In genomic region chr9:137242329-137243204, GRCh38 we compare ENCODE assay signal across 9 cellular contexts. TPM values are rescaled to one million over a fixed set of nuclear protein-coding genes. Genes with fewer than 3 reads are reported as not detected.
DNase-seq lines count a peak whose midpoint lies in the region; ATAC-seq, FAIRE-seq and TF ChIP-seq lines count a peak whose summit lies in the region.
"Had no signal": no experiment of that assay in that cellular context is flagged by ENCODE, and none has a peak within 500 bp of the region (broad histone marks: within the 10 kb centered on the region; RNA-seq: fewer than 3 reads in every experiment).

No MANE protein-coding gene starts in this region.

- peaks cover 70% of the 10 kb centered on the region for H3K4me1 ChIP-seq in left ventricle myocardium inferior
- H3K4me1 ChIP-seq in mammary epithelial cell (ENCODE audit: insufficient read depth, low read length): peaks cover 29% of the 10 kb centered on the region
- H3K4me1 ChIP-seq in mucosa of descending colon (ENCODE audit: low read depth): peaks cover 41% of the 10 kb centered on the region

- CTCF ChIA-PET in mammary epithelial cell (lab: Charles Lee; ENCODE audit: low non-redundant PET): interaction anchor here (0.6 kb wide), 1 partner anchor 182 kb away, joined by 5 read pairs; no protein-coding TSS in a partner anchor

- ATAC-seq in mucosa of descending colon: no peak
- no peak for ATAC-seq in GM19351 (IDR thresholded peaks at IDR 0.05; ENCODE audit: unreplicated experiment)

- dilution Hi-C loops in mammary epithelial cell (cut with HindIII; ENCODE audit: low sequenced_read_pairs): no loop called here

- in situ Hi-C loops in mammary epithelial cell (cut with MboI; ENCODE audit: low sequenced_read_pairs in 2 of 2): no loop called here

- no TSS peak for BruUV-seq in mammary epithelial cell (replicated peaks; lab: Mats Ljungman, UMichigan)

- no peak for TF ChIP-seq CTCF in left ventricle myocardium inferior (IDR thresholded peaks at IDR 0.05; ENCODE audit: borderline replicate concordance)
- no peak for TF ChIP-seq CTCF in mammary epithelial cell (conservative IDR thresholded peaks at IDR 0.05 in 1 of 2, IDR thresholded peaks at IDR 0.05 in 1 of 2; ENCODE audit: extremely low read depth in 1 of 2, insufficient read depth in 1 of 2, low read depth in 1 of 2, low read length in 2 of 2)
- no peak for TF ChIP-seq CTCF in mucosa of descending colon (IDR thresholded peaks at IDR 0.05)

- H3K9me3 ChIP-seq in left ventricle myocardium inferior (replicated peaks) (no peaks in the 10 kb centered on the region), mammary epithelial cell (replicated peaks; ENCODE audit: insufficient read depth, low read length) (no peaks in the 10 kb centered on the region), mucosa of descending colon (no peaks in the 10 kb centered on the region)

- peak overlapping the region; percentile 84 for H3K9ac ChIP-seq in mammary epithelial cell (ENCODE audit: insufficient read depth, low read length)

- H3K36me3 ChIP-seq in left ventricle myocardium inferior (peaks cover 22% of the 10 kb centered on the region), mammary epithelial cell (ENCODE audit: insufficient read depth, low read length) (peaks cover 17% of the 10 kb centered on the region), mucosa of descending colon (ENCODE audit: low read depth) (peaks cover 4% of the 10 kb centered on the region)

- H3K4me2 ChIP-seq in mammary epithelial cell (ENCODE audit: insufficient read depth, low read depth, low read length): peak overlapping the region; percentile 74

- WGBS in mammary epithelial cell (ENCODE audit: low coverage, missing lambda C conversion rate): 69% methylated on average over 27 of the region's 35 CpGs

- intact Hi-C loops in left ventricle myocardium inferior (cut with micrococcal nuclease) (no loop called here), cardiac septum (cut with DNase I) (no loop called here), mammary epithelial cell (cut with micrococcal nuclease) (no loop called here), mucosa of descending colon (cut with DNase I, micrococcal nuclease) (no loop called here)

- H4K20me1 ChIP-seq in mammary epithelial cell (ENCODE audit: insufficient read depth, low read length): peaks cover 14% of the 10 kb centered on the region

- H3K4me3 ChIP-seq in left ventricle myocardium inferior: peak overlapping the region; percentile 96
- H3K4me3 ChIP-seq in mammary epithelial cell (replicated peaks in 1 of 3; ENCODE audit: insufficient read depth in 1 of 3, low read depth in 2 of 3, low read length in 3 of 3): peak overlapping the region; percentile 82 to 88 (median 86)
- H3K4me3 ChIP-seq in mucosa of descending colon: peak overlapping the region; percentile 65

- DNase-seq in left ventricle myocardium inferior: no peak
- DNase-seq in cardiac septum (ENCODE audit: low spot score): no peak
- no peak for DNase-seq in mammary epithelial cell
- peak in 2 of 3 donors; percentile 30 to 40 for DNase-seq in mucosa of descending colon
- no peak for DNase-seq in iPS-NIHi11 (ENCODE audit: low spot score)
- no peak for DNase-seq in nucleus accumbens (lab: John Stamatoyannopoulos, UW)
- no peak for DNase-seq in GM12892 (ENCODE audit: insufficient read length)
- DNase-seq: NCI-H1694 had no signal

- no peak overlapping the region for H2AFZ ChIP-seq in mammary epithelial cell (ENCODE audit: low read depth, low read length)

- peak overlapping the region; percentile 98 for H3K27ac ChIP-seq in left ventricle myocardium inferior (replicated peaks)
- peak overlapping the region; percentile 71 for H3K27ac ChIP-seq in mammary epithelial cell (ENCODE audit: insufficient read depth, low read depth, low read length)

- no peaks in the 10 kb centered on the region for H3K27me3 ChIP-seq in left ventricle myocardium inferior (ENCODE audit: low read depth)
- H3K27me3 ChIP-seq in mammary epithelial cell (ENCODE audit: insufficient read depth, low read length): no peaks in the 10 kb centered on the region

- TF ChIP-seq POLR2A in GM12892 (IDR thresholded peaks at IDR 0.05; ENCODE audit: low read depth, low read length): no peak

- peaks cover 44% of the 10 kb centered on the region for H3K79me2 ChIP-seq in mammary epithelial cell (ENCODE audit: insufficient read depth, low read length)

- FAIRE-seq in GM12892 (lab: Jason Lieb, UNC): no peak

RNA-seq across cellular contexts. Expression of gene TUBB4B, which starts 1.5 kb away (rescaled TPM):
- total RNA-seq in left ventricle myocardium inferior (463 TPM), cardiac septum (304 TPM), mammary epithelial cell (100 to 1,000 TPM; 177 to 464 TPM), mucosa of descending colon (100 to 1,000 TPM; 286 to 379 (median 332) TPM)
- polyA plus RNA-seq in mammary epithelial cell: 853 TPM
- 613 TPM for polyA minus RNA-seq in mammary epithelial cell
- polyA plus RNA-seq in GM12892 (2012; ENCODE audit: missing spikeins): 96.6 TPM

RNA-seq across cellular contexts. Expression of gene STPG3, which starts 8.5 kb away (rescaled TPM):
- total RNA-seq in left ventricle myocardium inferior: 0.58 TPM
- total RNA-seq in cardiac septum: not detected
- total RNA-seq in mammary epithelial cell: not detected
- polyA plus RNA-seq in mammary epithelial cell: not detected
- polyA minus RNA-seq in mammary epithelial cell: not detected
- total RNA-seq in mucosa of descending colon: not detected
- polyA plus RNA-seq in GM12892 (2012; ENCODE audit: missing spikeins): 0.57 TPM

RNA-seq across cellular contexts. Expression of gene SLC34A3, which starts 11.9 kb away (rescaled TPM):
- not detected for total RNA-seq in left ventricle myocardium inferior
- not detected for total RNA-seq in cardiac septum
- not detected for total RNA-seq in mammary epithelial cell
- not detected for polyA plus RNA-seq in mammary epithelial cell
- polyA minus RNA-seq in mammary epithelial cell: not detected
- total RNA-seq in mucosa of descending colon: not detected
- not detected for polyA plus RNA-seq in GM12892 (2012; ENCODE audit: missing spikeins)

RNA-seq across cellular contexts. Expression of gene NELFB, which starts 12.6 kb away (rescaled TPM):
- 35.2 TPM for total RNA-seq in left ventricle myocardium inferior
- 37.2 TPM for total RNA-seq in cardiac septum
- 10 to 100 TPM; 39.5 to 54.9 TPM for total RNA-seq in mammary epithelial cell
- polyA plus RNA-seq in mammary epithelial cell: 44.4 TPM
- 37.9 TPM for polyA minus RNA-seq in mammary epithelial cell
- total RNA-seq in mucosa of descending colon: 10 to 100 TPM; 52.9 to 66.2 (median 60.5) TPM
- 21.8 TPM for polyA plus RNA-seq in GM12892 (2012; ENCODE audit: missing spikeins)

RNA-seq across cellular contexts. Expression of gene RNF224, which starts 15.3 kb away (rescaled TPM):
- not detected for total RNA-seq in left ventricle myocardium inferior
- not detected for total RNA-seq in cardiac septum
- under 1 TPM in 1 of 2 donors, not detected in 1; 0.28 TPM for total RNA-seq in mammary epithelial cell
- polyA plus RNA-seq in mammary epithelial cell: 0.02 TPM
- not detected for polyA minus RNA-seq in mammary epithelial cell
- not detected for total RNA-seq in mucosa of descending colon
- polyA plus RNA-seq in GM12892 (2012; ENCODE audit: missing spikeins): not detected

Comparison
In these comparisons a context has a peak if more than half of its experiments do, and no peak if none do; other contexts are left out.
1. DNase-seq: peak in mucosa of descending colon (2 of 3); none in left ventricle myocardium inferior (single experiment), cardiac septum (single experiment), mammary epithelial cell (single experiment), iPS-NIHi11 (single experiment), nucleus accumbens (0 of 56) and GM12892 (single experiment).
2. Peak in every context shown above with its lines, with median percentiles within 50 percentile points of each other: H3K4me3 ChIP-seq.